In the genomic region with DNA sequence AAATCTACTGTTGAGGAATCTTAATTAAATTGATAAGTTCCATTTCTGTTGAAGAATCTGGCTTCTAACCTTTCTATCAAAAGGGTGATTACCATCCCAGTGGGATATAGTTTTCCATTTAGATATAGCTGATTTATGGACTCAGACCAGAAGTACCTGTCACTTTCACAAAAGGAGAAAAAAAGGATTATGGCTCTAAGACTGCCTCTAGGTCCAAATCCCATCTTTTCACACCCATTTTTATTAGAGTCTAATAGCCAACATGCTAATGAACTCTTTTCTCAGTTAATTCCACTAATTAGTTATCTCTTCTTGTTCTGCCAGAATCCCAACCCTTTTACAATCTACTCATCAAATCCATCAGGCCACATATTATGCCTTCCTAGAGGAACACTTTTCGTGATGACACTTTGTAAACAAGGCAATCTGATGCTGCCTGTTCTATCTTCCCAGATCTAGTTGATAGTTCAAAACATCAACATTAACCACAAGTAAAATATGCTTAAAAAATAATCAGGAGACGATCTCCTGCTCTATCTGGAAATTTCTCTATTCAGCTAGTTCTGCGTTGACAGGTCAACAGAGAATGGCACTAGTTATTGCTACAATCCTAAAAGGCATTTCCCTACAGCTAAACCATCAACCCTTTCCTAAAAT, we compare ENCODE assay signal across 8 cellular contexts. TPM values are rescaled to one million over a fixed set of nuclear protein-coding genes. Genes with fewer than 3 reads are reported as not detected.
DNase-seq lines count a peak whose midpoint lies in the region; ATAC-seq and TF ChIP-seq lines count a peak whose summit lies in the region.

No MANE protein-coding gene starts in this region.

- no peaks in the 10 kb centered on the region for H3K27me3 Mint-ChIP-seq in central memory CD8-positive, alpha-beta T cell
- H3K27me3 Mint-ChIP-seq in natural killer cell treated with Interleukin-12 subunit alpha and Interleukin-12 subunit beta and Interleukin-15 and Interleukin-18, amount 100 ng/mL, for 72 hours = no peaks in the 10 kb centered on the region

- H3K4me1 Mint-ChIP-seq in central memory CD8-positive, alpha-beta T cell = peaks cover 50% of the 10 kb centered on the region
- H3K4me1 Mint-ChIP-seq in natural killer cell treated with Interleukin-12 subunit alpha and Interleukin-12 subunit beta and Interleukin-15 and Interleukin-18, amount 100 ng/mL, for 72 hours (ENCODE audit: low read depth in 2 of 2) = peaks cover 47 to 48% of the 10 kb centered on the region in 2 donors

- H3K4me3 ChIP-seq in AG10803 (ENCODE audit: low read length) (peak overlapping the region; percentile 84), HUES6 (ENCODE audit: low read depth, low read length) (peak overlapping the region; percentile 82), SJCRH30 (no peak overlapping the region; the same call in 1 of the 2 replicates)

- peak overlapping the region; percentile 82 for H3K4me3 Mint-ChIP-seq in central memory CD8-positive, alpha-beta T cell
- peak overlapping the region; percentile 95 for H3K4me3 Mint-ChIP-seq in natural killer cell treated with Interleukin-12 subunit alpha and Interleukin-12 subunit beta and Interleukin-15 and Interleukin-18, amount 100 ng/mL, for 72 hours

- ATAC-seq in central memory CD8-positive, alpha-beta T cell (replicated peaks; ENCODE audit: extremely low read depth, poor library complexity, severe bottlenecking) = no peak
- no peak for ATAC-seq in natural killer cell treated with Interleukin-12 subunit alpha and Interleukin-12 subunit beta and Interleukin-15 and Interleukin-18, amount 100 ng/mL, for 72 hours
- ATAC-seq in HG03520 (IDR thresholded peaks at IDR 0.05; ENCODE audit: unreplicated experiment) (no peak), GM19467 (IDR thresholded peaks at IDR 0.05; ENCODE audit: unreplicated experiment) (no peak)

- H3K9me3 ChIP-seq in HUES6 (ENCODE audit: control insufficient read depth, insufficient read depth, low read depth, low read length) (no peaks in the 10 kb centered on the region), SJCRH30 (replicated peaks) (no peaks in the 10 kb centered on the region)

- H3K27me3 ChIP-seq in HUES6 (ENCODE audit: control insufficient read depth, insufficient read depth, low read length) = no peaks in the 10 kb centered on the region
- H3K27me3 ChIP-seq in SJCRH30 = no peaks in the 10 kb centered on the region

- H3K9me3 Mint-ChIP-seq in central memory CD8-positive, alpha-beta T cell = no peaks in the 10 kb centered on the region
- no peaks in the 10 kb centered on the region for H3K9me3 Mint-ChIP-seq in natural killer cell treated with Interleukin-12 subunit alpha and Interleukin-12 subunit beta and Interleukin-15 and Interleukin-18, amount 100 ng/mL, for 72 hours

- peaks cover 5% of the 10 kb centered on the region for H3K36me3 Mint-ChIP-seq in central memory CD8-positive, alpha-beta T cell (ENCODE audit: insufficient read depth)
- peaks cover 4% of the 10 kb centered on the region for H3K36me3 Mint-ChIP-seq in natural killer cell treated with Interleukin-12 subunit alpha and Interleukin-12 subunit beta and Interleukin-15 and Interleukin-18, amount 100 ng/mL, for 72 hours

- H3K4me1 ChIP-seq in HUES6 (ENCODE audit: control insufficient read depth, insufficient read depth, low read length) = peaks cover 25% of the 10 kb centered on the region
- H3K4me1 ChIP-seq in SJCRH30 = peaks cover 7% of the 10 kb centered on the region; the same call in 1 of the 2 replicates

- no peak for TF ChIP-seq CTCF in AG10803 (conservative IDR thresholded peaks at IDR 0.05; ENCODE audit: low read length)

- peak overlapping the region; percentile 92 for H3K27ac Mint-ChIP-seq in central memory CD8-positive, alpha-beta T cell (ENCODE audit: low read depth)
- H3K27ac Mint-ChIP-seq in natural killer cell treated with Interleukin-12 subunit alpha and Interleukin-12 subunit beta and Interleukin-15 and Interleukin-18, amount 100 ng/mL, for 72 hours = peak overlapping the region; percentile 90 to 91

- H3K27ac ChIP-seq in HUES6 (ENCODE audit: low read depth, low read length) (no peak overlapping the region), SJCRH30 (no peak overlapping the region)

- no peak overlapping the region for H3K9ac ChIP-seq in HUES6 (ENCODE audit: low read length)

- H3K36me3 ChIP-seq in HUES6 (ENCODE audit: control insufficient read depth, insufficient read depth, low read length) (no peaks in the 10 kb centered on the region), SJCRH30 (peaks cover 7% of the 10 kb centered on the region)

- no peak for DNase-seq in AG10803 (ENCODE audit: low read depth)
- DNase-seq in central memory CD8-positive, alpha-beta T cell (ENCODE audit: low spot score in 2 of 2) = no peak
- DNase-seq in natural killer cell treated with Interleukin-12 subunit alpha and Interleukin-12 subunit beta and Interleukin-15 and Interleukin-18, amount 100 ng/mL, for 72 hours (ENCODE audit: low spot score) = no peak
- DNase-seq in NCI-H1105 treated with DMSO at 0.1 percent for 48 hours (lab: John Stamatoyannopoulos, UW) = no peak
- DNase-seq in SJCRH30 = no peak

RNA-seq across cellular contexts. Expression of gene B4GALT5, which starts 2.2 kb away (rescaled TPM):
- total RNA-seq in natural killer cell treated with Interleukin-12 subunit alpha and Interleukin-12 subunit beta and Interleukin-15 and Interleukin-18, amount 100 ng/mL, for 72 hours = 10 to 100 TPM; 62.1 to 74.9 TPM
- 79.6 and 81.1 TPM in 2 replicates for total RNA-seq in SJCRH30 (2014; rRNA removed; shearing (Covaris generic))
